21 cellular contexts compared by ENCODE assay signal in the genomic region with DNA sequence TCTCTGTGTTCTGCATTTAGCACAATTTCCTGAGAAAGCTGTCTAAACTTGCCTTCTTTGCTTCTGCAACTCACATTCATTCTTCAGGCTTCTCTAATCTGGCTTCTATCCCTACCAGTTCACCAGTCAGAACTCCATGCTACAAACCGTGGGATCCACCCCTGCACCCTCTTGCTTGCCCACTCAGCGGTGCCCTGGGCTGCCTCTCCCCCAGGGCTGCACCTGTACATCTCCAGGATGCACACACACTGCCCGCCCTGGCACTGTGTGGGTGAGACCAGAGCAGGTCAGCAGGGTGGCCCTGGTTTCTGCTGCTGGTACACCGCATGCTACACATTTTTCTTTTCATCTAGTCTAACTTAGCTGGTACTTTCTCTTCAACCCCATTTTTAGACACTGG.
DNase-seq lines count a peak whose midpoint lies in the region; ATAC-seq, FAIRE-seq and TF ChIP-seq lines count a peak whose summit lies in the region.
"Had no signal": no experiment of that assay in that cellular context is flagged by ENCODE, and none has a peak within 500 bp of the region (broad histone marks: within the 10 kb centered on the region; RNA-seq: fewer than 3 reads in every experiment).

No MANE protein-coding gene starts in this region.

- peak overlapping the region; percentile 58 for H3K4me3 Mint-ChIP-seq in activated naive CD4-positive, alpha-beta T cell treated with anti-CD3 and anti-CD28 coated beads, Interleukin-2, amount 10 ng/mL, durations not matched to agents 7 days and 5 days
- H3K4me3 Mint-ChIP-seq: activated T-cell treated with anti-CD3 and anti-CD28 coated beads, Interleukin-2, amount 50 U/mL, for 24 hours had no signal

- no peak for FAIRE-seq in bronchial epithelial cell (lab: Jason Lieb, UNC)
- FAIRE-seq: GM12878, TTC549 had no signal

- no peaks in the 10 kb centered on the region for H3K36me3 ChIP-seq in bronchial epithelial cell (ENCODE audit: control insufficient read depth, insufficient read depth, low read length)
- no peaks in the 10 kb centered on the region for H3K36me3 ChIP-seq in muscle layer of duodenum (ENCODE audit: control insufficient read depth in 1 of 2, insufficient read depth in 2 of 2, low read length in 2 of 2)
- no peaks in the 10 kb centered on the region for H3K36me3 ChIP-seq in upper lobe of right lung
- H3K36me3 ChIP-seq: breast epithelium, right atrium auricular region, thoracic aorta had no signal

- no peak for DNase-seq in activated naive CD4-positive, alpha-beta T cell treated with anti-CD3 and anti-CD28 coated beads, Interleukin-2, amount 10 ng/mL, durations not matched to agents 7 days and 5 days
- no peak for DNase-seq in activated naive CD4-positive, alpha-beta T cell treated with Interleukin-2 at 50 U/mL for 16 hours
- DNase-seq in bronchial epithelial cell (ENCODE audit: low read depth): peak; percentile 22
- DNase-seq in upper lobe of right lung: no peak
- no peak for DNase-seq in ACHN
- DNase-seq in NCI-H2029 treated with DMSO at 0.1 percent for 48 hours (lab: John Stamatoyannopoulos, UW): no peak
- no peak for DNase-seq in nucleus accumbens (lab: John Stamatoyannopoulos, UW)
- DNase-seq: activated CD4-positive, alpha-beta T cell treated with anti-CD3 and anti-CD28 coated beads for 48 hours; activated T-cell treated with anti-CD3 and anti-CD28 coated beads, Interleukin-2, amount 50 U/mL, for 24 hours; CD4-positive, alpha-beta memory T cell; dorsolateral prefrontal cortex; erythroblast; HCEC 1CT; midbrain; NCI-H1436 treated with DMSO at 0.1 percent for 48 hours had no signal

- H3K27ac ChIP-seq in muscle layer of duodenum (ENCODE audit: low read length): peak overlapping the region; percentile 24
- H3K27ac ChIP-seq in upper lobe of right lung: peak overlapping the region; percentile 70
- H3K27ac ChIP-seq: breast epithelium had no signal

- in situ Hi-C loops in ACHN (cut with HindIII; ENCODE audit: low pct_ligation_motif_present, low pct_unique_long_range_greater_than_20kb, low sequenced_read_pairs): no loop called here

- H3K4me3 ChIP-seq in bronchial epithelial cell (ENCODE audit: low read depth, low read length) (no peak overlapping the region), muscle layer of duodenum (ENCODE audit: low read depth in 1 of 2, low read length in 2 of 2) (no peak overlapping the region), upper lobe of right lung (no peak overlapping the region)
- H3K4me3 ChIP-seq: breast epithelium, GM12878, right atrium auricular region had no signal

- CTCF ChIA-PET in activated naive CD4-positive, alpha-beta T cell treated with anti-CD3 and anti-CD28 coated beads, Interleukin-2, amount 10 ng/mL, durations not matched to agents 7 days and 5 days (lab: Charles Lee): interaction anchor here (0.8 to 2.3 kb wide), 4 partner anchors 10 to 78 kb away, joined by 3 to 6 read pairs (median 3); no protein-coding TSS in a partner anchor

- peak; percentile 31 for ATAC-seq in upper lobe of right lung
- ATAC-seq: GM12878 had no signal

- no peaks in the 10 kb centered on the region for H3K27me3 Mint-ChIP-seq in activated naive CD4-positive, alpha-beta T cell treated with anti-CD3 and anti-CD28 coated beads, Interleukin-2, amount 10 ng/mL, durations not matched to agents 7 days and 5 days
- H3K27me3 Mint-ChIP-seq: activated T-cell treated with anti-CD3 and anti-CD28 coated beads, Interleukin-2, amount 50 U/mL, for 24 hours; CD4-positive, alpha-beta memory T cell had no signal

- intact Hi-C loops in upper lobe of right lung (cut with DNase I): no loop called here

- peaks cover 3% of the 10 kb centered on the region for H3K9me3 Mint-ChIP-seq in activated naive CD4-positive, alpha-beta T cell treated with anti-CD3 and anti-CD28 coated beads, Interleukin-2, amount 10 ng/mL, durations not matched to agents 7 days and 5 days
- H3K9me3 Mint-ChIP-seq: activated T-cell treated with anti-CD3 and anti-CD28 coated beads, Interleukin-2, amount 50 U/mL, for 24 hours; CD4-positive, alpha-beta memory T cell had no signal

- TF ChIP-seq CTCF in bronchial epithelial cell (IDR thresholded peaks at IDR 0.05; ENCODE audit: insufficient read depth, low read length, severe bottlenecking) (no peak), upper lobe of right lung (IDR thresholded peaks at IDR 0.05) (no peak)

- no peaks in the 10 kb centered on the region for H3K27me3 ChIP-seq in bronchial epithelial cell (ENCODE audit: control insufficient read depth, insufficient read depth, low read length)
- H3K27me3 ChIP-seq in muscle layer of duodenum (ENCODE audit: low read depth, low read length): no peaks in the 10 kb centered on the region
- no peaks in the 10 kb centered on the region for H3K27me3 ChIP-seq in upper lobe of right lung
- H3K27me3 ChIP-seq: breast epithelium, dorsolateral prefrontal cortex, right atrium auricular region had no signal

- H3K4me1 Mint-ChIP-seq in activated naive CD4-positive, alpha-beta T cell treated with anti-CD3 and anti-CD28 coated beads, Interleukin-2, amount 10 ng/mL, durations not matched to agents 7 days and 5 days: peaks cover 52% of the 10 kb centered on the region

- H3K9me3 ChIP-seq in muscle layer of duodenum (ENCODE audit: control insufficient read depth in 1 of 2, low read length in 2 of 2) (no peaks in the 10 kb centered on the region), upper lobe of right lung (no peaks in the 10 kb centered on the region)
- H3K9me3 ChIP-seq: breast epithelium, right atrium auricular region, thoracic aorta had no signal

- peaks cover 11% of the 10 kb centered on the region for H3K36me3 Mint-ChIP-seq in activated naive CD4-positive, alpha-beta T cell treated with anti-CD3 and anti-CD28 coated beads, Interleukin-2, amount 10 ng/mL, durations not matched to agents 7 days and 5 days

- peak overlapping the region; percentile 88 for H3K27ac Mint-ChIP-seq in activated naive CD4-positive, alpha-beta T cell treated with anti-CD3 and anti-CD28 coated beads, Interleukin-2, amount 10 ng/mL, durations not matched to agents 7 days and 5 days
- H3K27ac Mint-ChIP-seq: activated T-cell treated with anti-CD3 and anti-CD28 coated beads, Interleukin-2, amount 50 U/mL, for 24 hours had no signal

- peaks cover 13 to 26% of the 10 kb centered on the region in 2 donors for H3K4me1 ChIP-seq in muscle layer of duodenum (ENCODE audit: control insufficient read depth in 1 of 2, insufficient read depth in 2 of 2, low read length in 2 of 2)
- H3K4me1 ChIP-seq in upper lobe of right lung: peaks cover 22% of the 10 kb centered on the region
- H3K4me1 ChIP-seq: breast epithelium had no signal
